In the genomic region with DNA sequence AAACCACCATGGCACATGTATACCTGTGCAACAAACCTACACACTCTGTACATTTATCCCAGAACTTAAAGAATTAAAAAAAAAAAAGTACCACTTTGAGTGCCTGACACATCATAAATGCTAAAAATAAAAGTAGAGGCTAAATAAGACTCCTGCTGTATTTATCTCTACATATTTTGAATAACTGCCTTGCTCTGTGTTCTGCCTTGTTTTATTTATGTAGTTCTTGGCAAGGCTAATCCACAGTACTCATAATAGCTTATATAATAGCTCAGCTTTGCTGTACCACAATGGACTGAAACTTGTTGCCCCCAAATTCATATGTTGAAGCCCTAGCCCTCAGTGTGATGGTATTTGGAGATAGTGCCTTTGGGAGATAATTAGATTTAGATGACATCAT, we compare ENCODE assay signal across 13 cellular contexts.
A peak's percentile ranks its signal among the peaks of the same experiment; 100 is the strongest.
DNase-seq lines count a peak whose midpoint lies in the region; ATAC-seq and TF ChIP-seq lines count a peak whose summit lies in the region.
"Had no signal": no experiment of that assay in that cellular context is flagged by ENCODE, and none has a peak within 500 bp of the region (broad histone marks: within the 10 kb centered on the region; RNA-seq: fewer than 3 reads in every experiment).

No MANE protein-coding gene starts in this region.

- H3K36me3 ChIP-seq in left ventricle myocardium inferior (peaks cover 4% of the 10 kb centered on the region), thoracic aorta (no peaks in the 10 kb centered on the region)

- TF ChIP-seq CTCF in left ventricle myocardium inferior (IDR thresholded peaks at IDR 0.05; ENCODE audit: borderline replicate concordance) (no peak), coronary artery (IDR thresholded peaks at IDR 0.05) (no peak), thoracic aorta (IDR thresholded peaks at IDR 0.05) (no peak)

- H3K9me3 ChIP-seq in left ventricle myocardium inferior (replicated peaks) = peaks cover 63% of the 10 kb centered on the region
- peaks cover 5% of the 10 kb centered on the region for H3K9me3 ChIP-seq in thoracic aorta

- H3K4me3 ChIP-seq in left ventricle myocardium inferior (no peak overlapping the region), coronary artery (no peak overlapping the region), thoracic aorta (peak overlapping the region; percentile 15)
- H3K4me3 ChIP-seq: GM23248 had no signal

- intact Hi-C loops in left ventricle myocardium superior (cut with micrococcal nuclease) (no loop called here), left ventricle myocardium inferior (cut with micrococcal nuclease) (no loop called here)

- H3K27me3 ChIP-seq in left ventricle myocardium inferior (ENCODE audit: low read depth) (no peaks in the 10 kb centered on the region), thoracic aorta (replicated peaks; ENCODE audit: insufficient read depth) (no peaks in the 10 kb centered on the region)

- H3K4me1 ChIP-seq in left ventricle myocardium inferior = peaks cover 3% of the 10 kb centered on the region
- H3K4me1 ChIP-seq in thoracic aorta (ENCODE audit: control insufficient read depth in 1 of 2, low read depth in 2 of 2) = peaks cover 5 to 6% of the 10 kb centered on the region in 2 donors

- no peak overlapping the region for H3K27ac ChIP-seq in left ventricle myocardium inferior (replicated peaks)
- H3K27ac ChIP-seq in coronary artery = peak overlapping the region; percentile 6 to 37
- peak overlapping the region in 1 of 2 donors; percentile 46 for H3K27ac ChIP-seq in thoracic aorta
- H3K27ac ChIP-seq: GM23248 had no signal

- DNase-seq in left ventricle myocardium superior = no peak
- DNase-seq in left ventricle myocardium inferior = no peak
- DNase-seq in coronary artery (ENCODE audit: low spot score) = no peak
- no peak for DNase-seq in thoracic aorta (ENCODE audit: low spot score)
- DNase-seq in NCI-H1694 treated with DMSO at 0.1 percent for 48 hours (lab: John Stamatoyannopoulos, UW) = no peak
- DNase-seq: C1 segment of cervical spinal cord; Calu3; CD4-positive, alpha-beta memory T cell; COR-L47; DND-41; GM23248; HCEC 1CT had no signal

- peak; percentile 84 for ATAC-seq in left ventricle myocardium superior
- peak; percentile 69 for ATAC-seq in thoracic aorta (ENCODE audit: insufficient number of reproducible peaks, low FRiP score, low read depth)
- ATAC-seq in GM21390 (IDR thresholded peaks at IDR 0.05; ENCODE audit: unreplicated experiment) = no peak
